ENCODE assay signal across 8 cellular contexts in genomic region chr2:25286025-25286400, GRCh38. TPM values are rescaled to one million over a fixed set of nuclear protein-coding genes. Genes with fewer than 3 reads are reported as not detected.
DNase-seq lines count a peak whose midpoint lies in the region; ATAC-seq, FAIRE-seq and TF ChIP-seq lines count a peak whose summit lies in the region.

No MANE protein-coding gene starts in this region.

- ATAC-seq in HG03139 (IDR thresholded peaks at IDR 0.05; ENCODE audit: unreplicated experiment) = peak; percentile 67

- no peak overlapping the region for H3K4me3 ChIP-seq in H1 (ENCODE audit: extremely low read depth in 1 of 4, insufficient read depth in 2 of 4, low read depth in 3 of 4, low read length in 4 of 4)

- no peak overlapping the region for H3K14ac ChIP-seq in H1 (ENCODE audit: insufficient read length)

- no peaks in the 10 kb centered on the region for H3K23me2 ChIP-seq in H1 (ENCODE audit: low read depth, low read length)

- H3K18ac ChIP-seq in H1 (ENCODE audit: extremely low read depth, low read length) = peak overlapping the region; percentile 73

- H3K9ac ChIP-seq in H1 (replicated peaks in 1 of 4; ENCODE audit: extremely low read depth in 1 of 4, low read depth in 3 of 4, low read length in 3 of 4) = no peak overlapping the region

- no peak overlapping the region for H2BK120ac ChIP-seq in H1 (replicated peaks; ENCODE audit: low read depth, low read length)

- H3K4me1 ChIP-seq in H1 (replicated peaks in 1 of 4; ENCODE audit: control insufficient read depth in 3 of 4, insufficient read depth in 4 of 4, low read length in 3 of 4) = peaks cover 0 to 11% (median 6%) of the 10 kb centered on the region in 4 experiments; a peak in 2 of 7 replicates

- H3K4ac ChIP-seq in H1 (replicated peaks; ENCODE audit: insufficient read length, low read depth, low read length) = no peak overlapping the region

- 83% methylated on average over 10 of the region's 10 CpGs; no CpG with 5 or more reads in 1 of the 2 experiments for WGBS in H1 (ENCODE audit: extremely low coverage in 1 of 2, insufficient coverage in 1 of 2, insufficient read length in 1 of 2, insufficient replicate concordance in 2 of 2, low coverage in 1 of 2, low lambda C conversion rate in 2 of 2, missing lambda C conversion rate in 1 of 2), 2 experiments

- H2AK5ac ChIP-seq in H1 (ENCODE audit: low read depth, low read length) = no peak overlapping the region

- BruUV-seq in MCF 10A (replicated peaks; lab: Mats Ljungman, UMichigan) = no TSS peak

- no peaks in the 10 kb centered on the region for H3K36me3 Mint-ChIP-seq in MCF 10A (ENCODE audit: insufficient read depth, unreplicated experiment)

- no peak overlapping the region for H2AFZ ChIP-seq in H1 (ENCODE audit: low read length)

- no peak overlapping the region for H3K4me2 ChIP-seq in H1 (ENCODE audit: insufficient read depth in 1 of 2, low read depth in 2 of 2, low read length in 2 of 2)

- no peaks in the 10 kb centered on the region for H3K36me3 ChIP-seq in H1 (ENCODE audit: control insufficient read depth in 2 of 4, insufficient read depth in 4 of 4, low read length in 3 of 4)

- CTCF ChIA-PET in H1 (lab: Charles Lee; ENCODE audit: partially characterized antibody) (interaction anchor here (0.6 to 3.7 kb wide), 6 partner anchors 10 to 76 kb away, joined by 3 to 17 read pairs (median 5); no protein-coding TSS in a partner anchor), MCF 10A (lab: Yijun Ruan, JAX) (interaction anchor here (0.6 to 1.4 kb wide), 3 partner anchors 16 to 57 kb away, joined by 3 to 6 read pairs (median 3); no protein-coding TSS in a partner anchor)

- no peak overlapping the region for H3K23ac ChIP-seq in H1 (ENCODE audit: insufficient read length)

- TF ChIP-seq CTCF in H1 (IDR thresholded peaks at IDR 0.05; ENCODE audit: control extremely low read depth in 1 of 3, insufficient read depth in 1 of 3, low read depth in 1 of 3, low read length in 3 of 3) (no peak), MCF 10A (IDR thresholded peaks at IDR 0.05; ENCODE audit: unreplicated experiment) (no peak)

- H3K27ac ChIP-seq in H1 (ENCODE audit: low read depth, low read length) = no peak overlapping the region

- H2BK5ac ChIP-seq in H1 (ENCODE audit: low read depth, low read length) = 0 out of 2 replicates have a peak overlapping the region, but pooled peaks have one; percentile 46

- TF ChIP-seq RAD21 in H1 (IDR thresholded peaks at IDR 0.05 in 1 of 2, conservative IDR thresholded peaks at IDR 0.05 in 1 of 2; ENCODE audit: low read depth in 2 of 2, low read length in 2 of 2) = no peak

- no peaks in the 10 kb centered on the region for H3K27me3 ChIP-seq in H1 (replicated peaks in 1 of 4; ENCODE audit: control insufficient read depth in 3 of 4, extremely low read depth in 1 of 4, insufficient read depth in 3 of 4, low read length in 3 of 4)

- POLR2A ChIA-PET in H1 (lab: Charles Lee; ENCODE audit: partially characterized antibody) = interaction anchor here (0.8 to 2.1 kb wide), 5 partner anchors 9 to 35 kb away, joined by 3 to 17 read pairs (median 3); no protein-coding TSS in a partner anchor
- POLR2A ChIA-PET in MCF 10A (lab: Yijun Ruan, JAX) = no interaction called here

- H3K4me1 Mint-ChIP-seq in MCF 10A (ENCODE audit: insufficient read depth, unreplicated experiment) = no peaks in the 10 kb centered on the region

- no peaks in the 10 kb centered on the region for H3K79me2 ChIP-seq in H1 (ENCODE audit: control insufficient read depth in 1 of 2, insufficient read depth in 2 of 2, low read length in 2 of 2)

- peak; percentile 86 for FAIRE-seq in GM18507 (lab: Jason Lieb, UNC)
- no peak for FAIRE-seq in H1 (lab: Jason Lieb, UNC)

- H2BK20ac ChIP-seq in H1 (ENCODE audit: low read length) = peak overlapping the region; percentile 80

- H3K79me1 ChIP-seq in H1 (ENCODE audit: low read depth, low read length) = no peaks in the 10 kb centered on the region

- no peak overlapping the region for H2BK12ac ChIP-seq in H1 (ENCODE audit: low read depth, low read length)

- H4K8ac ChIP-seq in H1 (ENCODE audit: extremely low read depth, insufficient read depth, low read length) = no peak overlapping the region

- DNase-seq in GM18507 (ENCODE audit: extremely low spot score, insufficient read length, low read depth) = peak; percentile 58
- peak; percentile 47 for DNase-seq in activated CD4-positive, alpha-beta T cell treated with anti-CD3 and anti-CD28 coated beads for 1 hour
- no peak for DNase-seq in H1 (ENCODE audit: low read depth in 1 of 2, low spot score in 2 of 2)
- DNase-seq in stimulated activated CD8-positive, alpha-beta memory T cell treated with anti-CD3 and anti-CD28 coated beads, Interleukin-15, amount 100 ng/mL, for 4 hours (ENCODE audit: low read depth in 2 of 2) = peak; percentile 43 to 51
- DNase-seq in NCI-H226 = no peak
- DNase-seq in MCF 10A (ENCODE audit: unreplicated experiment) = no peak
- DNase-seq in DMS79 (lab: John Stamatoyannopoulos, UW) = no peak

- intact Hi-C loops in MCF 10A (cut with micrococcal nuclease) = no loop called here

- no peak overlapping the region for H3K27ac Mint-ChIP-seq in MCF 10A (ENCODE audit: low read depth, unreplicated experiment)

- no peaks in the 10 kb centered on the region for H3K9me3 Mint-ChIP-seq in MCF 10A (ENCODE audit: unreplicated experiment)

- no peak overlapping the region; the same call in 1 of the 2 replicates for H2BK15ac ChIP-seq in H1 (ENCODE audit: low read length)

- no peak for TF ChIP-seq POLR2A in H1 (IDR thresholded peaks at IDR 0.05; ENCODE audit: control extremely low read depth in 1 of 2, low read depth in 2 of 2, low read length in 2 of 2)

- H4K5ac ChIP-seq in H1 (ENCODE audit: insufficient read length, low read depth, low read length) = no peak overlapping the region

- H4K91ac ChIP-seq in H1 (replicated peaks; ENCODE audit: insufficient read length, low read length) = no peak overlapping the region

- no peaks in the 10 kb centered on the region for H4K20me1 ChIP-seq in H1 (replicated peaks in 1 of 2; ENCODE audit: control insufficient read depth in 1 of 2, insufficient read depth in 2 of 2, low read length in 2 of 2)

- no peaks in the 10 kb centered on the region for H3K9me3 ChIP-seq in H1 (ENCODE audit: insufficient read depth in 2 of 2, low read depth in 1 of 2, low read length in 1 of 2)

- H3K56ac ChIP-seq in H1 (replicated peaks; ENCODE audit: insufficient read length, low read depth, low read length) = no peak overlapping the region

- no peak overlapping the region for H3K4me3 Mint-ChIP-seq in MCF 10A (ENCODE audit: unreplicated experiment)

- no peak for TF ChIP-seq EP300 in H1 (IDR thresholded peaks at IDR 0.05; ENCODE audit: borderline replicate concordance in 1 of 2, low read depth in 2 of 2, low read length in 2 of 2)

- H3K27me3 Mint-ChIP-seq in MCF 10A (ENCODE audit: insufficient read depth, unreplicated experiment) = no peaks in the 10 kb centered on the region

TF ChIP-seq in H1, 55 proteins besides CTCF, POLR2A, EP300 and RAD21:
- no peak for TF ChIP-seq RBBP5 (IDR thresholded peaks at IDR 0.05; ENCODE audit: borderline replicate concordance, low read depth, low read length)
- TF ChIP-seq TAF1 (IDR thresholded peaks at IDR 0.05; ENCODE audit: low read depth, low read length) = peak; percentile 59; the same call in 1 of the 2 replicates
- TF ChIP-seq MAX (IDR thresholded peaks at IDR 0.05) = peak; percentile 59
- TF ChIP-seq SIX5 (IDR thresholded peaks at IDR 0.05; ENCODE audit: low read depth, low read length) = no peak
- TF ChIP-seq BRCA1 (IDR thresholded peaks at IDR 0.05; ENCODE audit: low read depth, low read length) = no peak
- no peak for TF ChIP-seq HDAC6 (IDR thresholded peaks at IDR 0.05; ENCODE audit: low read depth, low read length)
- TF ChIP-seq USF2 (IDR thresholded peaks at IDR 0.05; ENCODE audit: low read length) = no peak

RNA-seq across cellular contexts. Expression of gene DNMT3A, which starts 55.7 kb away (rescaled TPM):
- total RNA-seq in H1 (2021; fragmentation: NEBNext Ultra II Directional; extraction: Animal tissue kit (Norgen Biotek cat#: 25700)) = 162 and 178 TPM in 2 replicates
- polyA plus RNA-seq in H1 (2011; rRNA removed) = 33.6 and 50.8 TPM in 2 replicates
- 36.6 TPM for polyA plus RNA-seq in H1 (2011; cell fraction: cytosol; rRNA removed)
- polyA plus RNA-seq in H1 (2011; cell fraction: nucleus; rRNA removed) = 120 TPM
- polyA plus RNA-seq in H1 (2012, experiment 1 of 2) = 95.4 to 118 TPM (median 100 TPM) in 4 replicates
- 19.1 TPM for polyA plus RNA-seq in H1 (2012, experiment 2 of 2)
- 58.9 TPM for polyA plus RNA-seq in H1 (2013, experiment 1 of 2)
- polyA plus RNA-seq in H1 (2013, experiment 2 of 2) = 54.4 TPM
- 80.2 and 102 TPM in 2 replicates for polyA minus RNA-seq in H1 (2011; rRNA and poly(A)+ RNA removed)
- 99.8 TPM for polyA minus RNA-seq in H1 (2011; cell fraction: cytosol; rRNA and poly(A)+ RNA removed)
- 85.2 TPM for polyA minus RNA-seq in H1 (2011; cell fraction: nucleus; rRNA and poly(A)+ RNA removed)
- 8.0 and 11.5 TPM in 2 replicates for total RNA-seq in MCF 10A (2022)

Comparison
In these comparisons a context has a peak if more than half of its experiments do, and no peak if none do; other contexts are left out.
1. DNase-seq: peak in GM18507 (single experiment), activated CD4-positive, alpha-beta T cell treated with anti-CD3 and anti-CD28 coated beads for 1 hour (single experiment) and stimulated activated CD8-positive, alpha-beta memory T cell treated with anti-CD3 and anti-CD28 coated beads, Interleukin-15, amount 100 ng/mL, for 4 hours (2 of 2); none in H1 (0 of 2), NCI-H226 (single experiment), MCF 10A (single experiment) and DMS79 (single experiment).
2. RNA of gene DNMT3A, which starts 55.7 kb away (total RNA-seq): 162 to 178 TPM in H1; 8.0 to 11.5 TPM in MCF 10A; every median in the first group is over 10 times any median in the second.